8 cellular contexts compared by ENCODE assay signal in genomic region chr12:118034429-118035193, GRCh38. TPM values are rescaled to one million over a fixed set of nuclear protein-coding genes. Genes with fewer than 3 reads are reported as not detected.
DNase-seq lines count a peak whose midpoint lies in the region; ATAC-seq and TF ChIP-seq lines count a peak whose summit lies in the region.

No MANE protein-coding gene starts in this region.

- peaks cover 80% of the 10 kb centered on the region; the same call in 1 of the 2 replicates for H3K36me3 ChIP-seq in Loucy (ENCODE audit: insufficient read depth, low read length)

- no peaks in the 10 kb centered on the region for H3K9me3 ChIP-seq in Loucy (ENCODE audit: insufficient read depth, low read depth, low read length)
- H3K9me3 ChIP-seq in right cardiac atrium (ENCODE audit: control insufficient read depth, low read length) = no peaks in the 10 kb centered on the region

- H3K27me3 ChIP-seq in Loucy (ENCODE audit: insufficient read depth, low read length, poor library complexity, severe bottlenecking) = no peaks in the 10 kb centered on the region
- no peaks in the 10 kb centered on the region for H3K27me3 ChIP-seq in right cardiac atrium (ENCODE audit: control insufficient read depth, insufficient read depth)

- H3F3A ChIP-seq in Loucy (ENCODE audit: low read depth) = no peaks in the 10 kb centered on the region

- no peaks in the 10 kb centered on the region for H3K9me3 Mint-ChIP-seq in activated T-helper 17 cell treated with anti-CD3 and anti-CD28 coated beads, Interleukin-2, amount 50 U/mL, for 72 hours
- no peaks in the 10 kb centered on the region for H3K9me3 Mint-ChIP-seq in type B pancreatic cell

- 95% methylated on average over 5 of the region's 5 CpGs for WGBS in right cardiac atrium

- intact Hi-C loops in right cardiac atrium (cut with DNase I) = no loop called here

- no peaks in the 10 kb centered on the region for H4K20me1 ChIP-seq in Loucy (ENCODE audit: insufficient read depth, low read length, poor library complexity, severe bottlenecking)

- no peak overlapping the region for H3K9ac ChIP-seq in Loucy (ENCODE audit: low read depth, low read length, poor library complexity, severe bottlenecking)

- no peak overlapping the region for H3K4me2 ChIP-seq in Loucy (ENCODE audit: low read depth, low read length, poor library complexity, severe bottlenecking)

- H3K27me3 Mint-ChIP-seq in activated T-helper 17 cell treated with anti-CD3 and anti-CD28 coated beads, Interleukin-2, amount 50 U/mL, for 72 hours = no peaks in the 10 kb centered on the region
- H3K27me3 Mint-ChIP-seq in type B pancreatic cell = no peaks in the 10 kb centered on the region

- H2AFZ ChIP-seq in Loucy (ENCODE audit: low read length) = no peak overlapping the region

- peaks cover 100% of the 10 kb centered on the region for H3K36me3 Mint-ChIP-seq in activated T-helper 17 cell treated with anti-CD3 and anti-CD28 coated beads, Interleukin-2, amount 50 U/mL, for 72 hours (ENCODE audit: low read depth)
- H3K36me3 Mint-ChIP-seq in type B pancreatic cell = peaks cover 31% of the 10 kb centered on the region

- no peak overlapping the region for H3K27ac ChIP-seq in right cardiac atrium (ENCODE audit: low read length)

- H3K27ac Mint-ChIP-seq in activated T-helper 17 cell treated with anti-CD3 and anti-CD28 coated beads, Interleukin-2, amount 50 U/mL, for 72 hours = peak overlapping the region; percentile 90
- H3K27ac Mint-ChIP-seq in type B pancreatic cell = peak overlapping the region; percentile 79

- H3K4me3 ChIP-seq in Loucy (ENCODE audit: low read length, poor library complexity, severe bottlenecking) = no peak overlapping the region
- H3K4me3 ChIP-seq in right cardiac atrium (ENCODE audit: low read length) = no peak overlapping the region

- peak; percentile 20 for ATAC-seq in activated T-helper 17 cell treated with anti-CD3 and anti-CD28 coated beads, Interleukin-2, amount 50 U/mL, for 72 hours (replicated peaks)
- peak; percentile 47 to 64 for ATAC-seq in right cardiac atrium
- ATAC-seq in GM21576 (IDR thresholded peaks at IDR 0.05; ENCODE audit: unreplicated experiment) = no peak

- peak overlapping the region; percentile 54 for H3K4me3 Mint-ChIP-seq in activated T-helper 17 cell treated with anti-CD3 and anti-CD28 coated beads, Interleukin-2, amount 50 U/mL, for 72 hours
- H3K4me3 Mint-ChIP-seq in type B pancreatic cell = no peak overlapping the region

- TF ChIP-seq CTCF in Loucy (conservative IDR thresholded peaks at IDR 0.05; ENCODE audit: low read length) (peak; percentile 15; the same call in 1 of the 2 replicates), type B pancreatic cell (conservative IDR thresholded peaks at IDR 0.05) (peak; percentile 59)

- peak; percentile 79 for DNase-seq in DMS53 (lab: John Stamatoyannopoulos, UW)
- DNase-seq in right cardiac atrium = no peak
- no peak for DNase-seq in type B pancreatic cell (ENCODE audit: extremely low spot score, unreplicated experiment)
- no peak for DNase-seq in AML-193 (lab: John Stamatoyannopoulos, UW)
- DNase-seq in stimulated activated CD4-positive, alpha-beta T cell treated with anti-CD3 and anti-CD28 coated beads, Interleukin-4, amount 100 ng/mL, for 4 hours = no peak

- H3K4me1 ChIP-seq in Loucy (ENCODE audit: insufficient read depth, low read length, poor library complexity, severe bottlenecking) (no peaks in the 10 kb centered on the region), right cardiac atrium (ENCODE audit: control insufficient read depth, insufficient read depth, low read length) (no peaks in the 10 kb centered on the region)

- no peaks in the 10 kb centered on the region for H3K9me2 ChIP-seq in Loucy (replicated peaks; ENCODE audit: low read depth, low read length)

- no peaks in the 10 kb centered on the region for H3K79me2 ChIP-seq in Loucy (ENCODE audit: insufficient read depth, low read length)

- H3K4me1 Mint-ChIP-seq in activated T-helper 17 cell treated with anti-CD3 and anti-CD28 coated beads, Interleukin-2, amount 50 U/mL, for 72 hours = peaks cover 46% of the 10 kb centered on the region
- peaks cover 7% of the 10 kb centered on the region for H3K4me1 Mint-ChIP-seq in type B pancreatic cell (ENCODE audit: unreplicated experiment)

RNA-seq across cellular contexts. Expression of gene RFC5, which starts 18.1 kb away (rescaled TPM):
- total RNA-seq in activated T-helper 17 cell treated with anti-CD3 and anti-CD28 coated beads, Interleukin-2, amount 50 U/mL, for 72 hours = 10 to 100 TPM; 53.7 to 64.4 TPM
- 1 to 10 TPM; 4.3 to 7.9 (median 6.4) TPM for total RNA-seq in right cardiac atrium
- 4.3 TPM for polyA plus RNA-seq in right cardiac atrium
- total RNA-seq in type B pancreatic cell (ENCODE audit: low replicate concordance) = 24.4 and 41.9 TPM in 2 replicates

RNA-seq across cellular contexts. Expression of gene WSB2, which starts 26.4 kb away (rescaled TPM):
- total RNA-seq in activated T-helper 17 cell treated with anti-CD3 and anti-CD28 coated beads, Interleukin-2, amount 50 U/mL, for 72 hours = 10 to 100 TPM; 59.5 to 76.7 TPM
- 10 to 100 TPM; 71.9 to 79.2 (median 72.8) TPM for total RNA-seq in right cardiac atrium
- polyA plus RNA-seq in right cardiac atrium = 40.6 TPM
- total RNA-seq in type B pancreatic cell (ENCODE audit: low replicate concordance) = 46.0 and 58.1 TPM in 2 replicates
